In genomic region chr7:1512781-1513656, GRCh38 we compare ENCODE assay signal across 1 cellular context.
A peak's percentile ranks its signal among the peaks of the same experiment; 100 is the strongest.
TF ChIP-seq lines count a peak whose summit lies in the region.

No MANE protein-coding gene starts in this region.

TF ChIP-seq in K562, 482 proteins besides CTCF, POLR2A, EP300 and RAD21 (continued from another document and continues in another):
- no peak for TF ChIP-seq PTBP1 (IDR thresholded peaks at IDR 0.05; ENCODE audit: low read depth, low read length)
- TF ChIP-seq GABPB2 (CRISPR knock-in tag; conservative IDR thresholded peaks at IDR 0.05) = no peak
- no peak for TF ChIP-seq KDM2B (CRISPR knock-in tag; IDR thresholded peaks at IDR 0.05)
- TF ChIP-seq CCNT2 (IDR thresholded peaks at IDR 0.05; ENCODE audit: borderline replicate concordance, extremely low read depth, insufficient read length, low read depth, low read length) = no peak
- no peak for TF ChIP-seq ZNF124 (CRISPR knock-in tag; IDR thresholded peaks at IDR 0.05)
- TF ChIP-seq MECOM (CRISPR knock-in tag; IDR thresholded peaks at IDR 0.05) = no peak
- TF ChIP-seq NR2C1 (IDR thresholded peaks at IDR 0.05) = no peak
- TF ChIP-seq NR2C1 (tag; IDR thresholded peaks at IDR 0.05) = no peak
- TF ChIP-seq CTBP1 (IDR thresholded peaks at IDR 0.05; ENCODE audit: borderline replicate concordance) = no peak
- TF ChIP-seq RBM34 (IDR thresholded peaks at IDR 0.05; ENCODE audit: borderline replicate concordance, insufficient read depth, low read length) = no peak
- TF ChIP-seq PCBP2 (IDR thresholded peaks at IDR 0.05; ENCODE audit: low read depth, low read length, poor library complexity, severe bottlenecking) = no peak
- no peak for TF ChIP-seq HDAC6 (IDR thresholded peaks at IDR 0.05; ENCODE audit: low read depth, low read length)
- TF ChIP-seq CHCHD3 (CRISPR knock-in tag; IDR thresholded peaks at IDR 0.05) = no peak
- no peak for TF ChIP-seq NONO (IDR thresholded peaks at IDR 0.05; ENCODE audit: low read depth in 2 of 2, low read length in 1 of 2)
- peak; percentile 81 for TF ChIP-seq MAFF (IDR thresholded peaks at IDR 0.05; ENCODE audit: low read length)
- no peak for TF ChIP-seq ZNF398 (CRISPR knock-in tag; IDR thresholded peaks at IDR 0.05)
- TF ChIP-seq ZNF830 (CRISPR knock-in tag; IDR thresholded peaks at IDR 0.05) = no peak
- TF ChIP-seq ZNF696 (CRISPR knock-in tag; conservative IDR thresholded peaks at IDR 0.05) = no peak
- no peak for TF ChIP-seq ZBTB26 (CRISPR knock-in tag; IDR thresholded peaks at IDR 0.05)
- no peak for TF ChIP-seq CBX1 (IDR thresholded peaks at IDR 0.05; ENCODE audit: low read depth)
- TF ChIP-seq ZNF212 (CRISPR knock-in tag; IDR thresholded peaks at IDR 0.05) = no peak
- TF ChIP-seq ZNF778 (CRISPR knock-in tag; IDR thresholded peaks at IDR 0.05) = no peak
- TF ChIP-seq POLR2H (tag; IDR thresholded peaks at IDR 0.05; ENCODE audit: low read depth) = no peak
- no peak for TF ChIP-seq PPARD (CRISPR knock-in tag; IDR thresholded peaks at IDR 0.05)
- TF ChIP-seq ARID1B (IDR thresholded peaks at IDR 0.05) = peak; percentile 20; the same call in 1 of the 2 replicates
- no peak for TF ChIP-seq SUPT5H (IDR thresholded peaks at IDR 0.05)
- TF ChIP-seq MCM2 (IDR thresholded peaks at IDR 0.05; ENCODE audit: low read depth) = no peak
- TF ChIP-seq RBFOX2 (IDR thresholded peaks at IDR 0.05; ENCODE audit: low read depth, low read length) = peak; percentile 36; the same call in 1 of the 2 replicates
- TF ChIP-seq HMGXB4 (CRISPR knock-in tag; IDR thresholded peaks at IDR 0.05) = no peak
- no peak for TF ChIP-seq GATAD2A (IDR thresholded peaks at IDR 0.05)
- no peak for TF ChIP-seq LCOR (CRISPR knock-in tag; IDR thresholded peaks at IDR 0.05)
- no peak for TF ChIP-seq TEAD4 (IDR thresholded peaks at IDR 0.05; ENCODE audit: low read length)
- TF ChIP-seq TEAD4 (CRISPR knock-in tag; IDR thresholded peaks at IDR 0.05; ENCODE audit: borderline replicate concordance) = no peak
- TF ChIP-seq GTF2A2 (tag; IDR thresholded peaks at IDR 0.05) = no peak
- TF ChIP-seq HNRNPLL (IDR thresholded peaks at IDR 0.05; ENCODE audit: low read depth, low read length, poor library complexity, severe bottlenecking) = no peak
- TF ChIP-seq GMEB1 (CRISPR knock-in tag; IDR thresholded peaks at IDR 0.05) = no peak
- no peak for TF ChIP-seq FOXJ3 (CRISPR knock-in tag; IDR thresholded peaks at IDR 0.05)
- TF ChIP-seq MAFK (IDR thresholded peaks at IDR 0.05; ENCODE audit: low read length) = peak; percentile 91
- no peak for TF ChIP-seq ZSCAN29 (IDR thresholded peaks at IDR 0.05)
- TF ChIP-seq ARID2 (IDR thresholded peaks at IDR 0.05) = no peak
- no peak for TF ChIP-seq EWSR1 (IDR thresholded peaks at IDR 0.05; ENCODE audit: borderline replicate concordance, low read depth, partially characterized antibody)
- no peak for TF ChIP-seq ZNF232 (CRISPR knock-in tag; IDR thresholded peaks at IDR 0.05)
- TF ChIP-seq HDAC1 (IDR thresholded peaks at IDR 0.05) = no peak
- TF ChIP-seq C11orf30 (IDR thresholded peaks at IDR 0.05; ENCODE audit: low read depth) = peak; percentile 96
- no peak for TF ChIP-seq ZC3H8 (IDR thresholded peaks at IDR 0.05)
- no peak for TF ChIP-seq THAP7 (CRISPR knock-in tag; IDR thresholded peaks at IDR 0.05)
- TF ChIP-seq MEF2D (tag; conservative IDR thresholded peaks at IDR 0.05; ENCODE audit: low read depth) = 0 out of 2 replicates have a peak, but pooled peaks have one; percentile 31
- TF ChIP-seq ZNF79 (CRISPR knock-in tag; IDR thresholded peaks at IDR 0.05; ENCODE audit: low read depth) = no peak
- peak; percentile 57; the same call in 1 of the 2 replicates for TF ChIP-seq BCOR (IDR thresholded peaks at IDR 0.05)
- no peak for TF ChIP-seq BMI1 (IDR thresholded peaks at IDR 0.05; ENCODE audit: low read length)
- TF ChIP-seq TOE1 (IDR thresholded peaks at IDR 0.05; ENCODE audit: borderline replicate concordance) = no peak
- TF ChIP-seq TOE1 (CRISPR knock-in tag; IDR thresholded peaks at IDR 0.05; ENCODE audit: borderline replicate concordance, low read depth) = no peak
- no peak for TF ChIP-seq POLR2B (IDR thresholded peaks at IDR 0.05; ENCODE audit: low read depth, partially characterized antibody)
- no peak for TF ChIP-seq CREB3 (tag; conservative IDR thresholded peaks at IDR 0.05; ENCODE audit: low read depth)
- TF ChIP-seq SMARCA5 (IDR thresholded peaks at IDR 0.05) = peak; percentile 66; the same call in 1 of the 2 replicates
- TF ChIP-seq ZBTB40 (IDR thresholded peaks at IDR 0.05) = no peak
- TF ChIP-seq ZBTB40 (CRISPR knock-in tag; IDR thresholded peaks at IDR 0.05) = no peak
- no peak for TF ChIP-seq ZFPM2 (CRISPR knock-in tag; IDR thresholded peaks at IDR 0.05)
